27 cellular contexts compared by ENCODE assay signal in the genomic region with DNA sequence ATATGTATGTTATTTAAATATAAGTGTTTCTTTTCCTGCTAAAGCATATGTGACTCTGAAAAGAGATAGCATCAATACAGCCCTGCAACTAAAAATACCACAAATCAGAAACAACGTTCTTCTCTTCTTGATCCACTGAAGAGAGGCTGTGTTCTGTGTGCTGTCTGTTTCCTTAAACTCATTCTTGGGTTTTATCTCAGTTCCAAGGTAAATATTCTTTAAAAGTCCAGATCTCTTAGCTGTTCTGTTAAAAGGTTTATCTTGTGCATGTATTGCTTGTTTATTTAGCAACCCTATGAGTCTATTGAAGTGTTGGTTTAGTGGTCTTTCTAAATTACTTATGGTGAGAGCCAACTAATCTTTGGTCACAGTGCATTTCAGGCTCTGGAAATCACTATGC.
DNase-seq lines count a peak whose midpoint lies in the region; ATAC-seq, FAIRE-seq and TF ChIP-seq lines count a peak whose summit lies in the region.
"Had no signal": no experiment of that assay in that cellular context is flagged by ENCODE, and none has a peak within 500 bp of the region (broad histone marks: within the 10 kb centered on the region; RNA-seq: fewer than 3 reads in every experiment).

No MANE protein-coding gene starts in this region.

- H2AK5ac ChIP-seq in IMR-90 (ENCODE audit: low read depth, low read length) (no peak overlapping the region), mesenchymal stem cell (ENCODE audit: low read length, severe bottlenecking) (no peak overlapping the region)

- no peak overlapping the region for H3K18ac ChIP-seq in IMR-90 (ENCODE audit: low read depth, low read length)
- H3K18ac ChIP-seq in mesenchymal stem cell (ENCODE audit: low read depth in 1 of 2, low read length in 2 of 2): no peak overlapping the region

- H4K20me1 ChIP-seq in IMR-90 (ENCODE audit: insufficient read depth, low read length): no peaks in the 10 kb centered on the region

- H4K5ac ChIP-seq in IMR-90 (ENCODE audit: low read depth, low read length): no peak overlapping the region

- peaks cover 0 to 22% (median 8%) of the 10 kb centered on the region in 5 donors for H3K9me3 Mint-ChIP-seq in CD8-positive, alpha-beta memory T cell
- H3K9me3 Mint-ChIP-seq: activated naive CD8-positive, alpha-beta T cell treated with anti-CD3 and anti-CD28 coated beads, Interleukin-2, amount 10 ng/mL, durations not matched to agents 7 days and 5 days; neural progenitor cell; T-helper 2 cell treated with Interferon-gamma antibody and Interleukin-4, amounts not matched to agents 5 μg/mL and 100 μg/mL, for 36 hours had no signal

- dilution Hi-C loops in IMR-90 (cut with HindIII; ENCODE audit: low sequenced_read_pairs, unreplicated experiment): no loop called here

- DNase-seq in Daoy (ENCODE audit: low read depth): peak; percentile 23
- DNase-seq in IMR-90: peak; percentile 37
- peak; percentile 41 for DNase-seq in astrocyte of the hippocampus (ENCODE audit: low read depth, low spot score)
- DNase-seq in mesenchymal stem cell: peak; percentile 25
- DNase-seq in posterior vena cava (ENCODE audit: low spot score): no peak
- no peak for DNase-seq in HTR-8/SVneo (ENCODE audit: insufficient read length, low spot score)
- DNase-seq in CD8-positive, alpha-beta memory T cell: no peak
- DNase-seq: activated CD4-positive, alpha-beta T cell treated with anti-CD3 and anti-CD28 coated beads for 36 hours; activated CD8-positive, alpha-beta memory T cell treated with anti-CD3 and anti-CD28 coated beads for 24 hours; activated gamma-delta T cell; activated naive CD8-positive, alpha-beta T cell treated with anti-CD3 and anti-CD28 coated beads, Interleukin-2, amount 10 ng/mL, durations not matched to agents 7 days and 5 days; activated T-cell treated with anti-CD3 and anti-CD28 coated beads, Interleukin-2, amount 50 U/mL, for 1 hour; effector CD4-positive, alpha-beta T cell; lower lobe of right lung; NCI-H1105; NCI-H1930; NCI-H82; posterior cingulate gyrus had no signal

- no peaks in the 10 kb centered on the region for H3K4me1 ChIP-seq in IMR-90 (ENCODE audit: control insufficient read depth, insufficient read depth, low read length)
- H3K4me1 ChIP-seq in mesenchymal stem cell (ENCODE audit: control insufficient read depth, insufficient read depth, low read depth, low read length): no peaks in the 10 kb centered on the region
- no peaks in the 10 kb centered on the region for H3K4me1 ChIP-seq in CD8-positive, alpha-beta memory T cell (ENCODE audit: insufficient read depth, low read length)
- H3K4me1 ChIP-seq: lower lobe of right lung, neural progenitor cell had no signal

- H3K4me2 ChIP-seq in IMR-90 (ENCODE audit: low read depth, low read length) (no peak overlapping the region), mesenchymal stem cell (ENCODE audit: low read length, poor library complexity, severe bottlenecking) (no peak overlapping the region)
- H3K4me2 ChIP-seq: neural progenitor cell had no signal

- H4K91ac ChIP-seq in IMR-90 (ENCODE audit: insufficient read depth, low read depth, low read length) (no peak overlapping the region), mesenchymal stem cell (ENCODE audit: low read length) (no peak overlapping the region)

- CTCF ChIA-PET in IMR-90 (lab: Yijun Ruan, JAX): interaction anchor here (1.0 kb wide), 1 partner anchor 92 kb away, joined by 3 read pairs; no protein-coding TSS in a partner anchor
- CTCF ChIA-PET in CD8-positive, alpha-beta memory T cell (lab: Charles Lee): no interaction called here

- H3K79me1 ChIP-seq in IMR-90 (ENCODE audit: low read depth in 1 of 2, low read length in 2 of 2) (no peaks in the 10 kb centered on the region), mesenchymal stem cell (replicated peaks; ENCODE audit: low read length, poor library complexity, severe bottlenecking) (no peaks in the 10 kb centered on the region)

- no peaks in the 10 kb centered on the region for H3K36me3 ChIP-seq in IMR-90 (ENCODE audit: control insufficient read depth, insufficient read depth, low read length)
- no peaks in the 10 kb centered on the region for H3K36me3 ChIP-seq in mesenchymal stem cell (ENCODE audit: control insufficient read depth in 1 of 2, insufficient read depth in 2 of 2, low read depth in 1 of 2, low read length in 2 of 2)
- H3K36me3 ChIP-seq in CD8-positive, alpha-beta memory T cell (ENCODE audit: insufficient read depth, low read length): no peaks in the 10 kb centered on the region
- H3K36me3 ChIP-seq: lower lobe of right lung, neural progenitor cell, thoracic aorta had no signal

- no peak for TF ChIP-seq RAD21 in IMR-90 (IDR thresholded peaks at IDR 0.05; ENCODE audit: low read length)

- BruUV-seq in IMR-90 (replicated peaks; lab: Mats Ljungman, UMichigan): no TSS peak

- no peak overlapping the region for H3K27ac Mint-ChIP-seq in CD8-positive, alpha-beta memory T cell
- H3K27ac Mint-ChIP-seq: activated CD4-positive, alpha-beta T cell treated with anti-CD3 and anti-CD28 coated beads for 36 hours; activated naive CD8-positive, alpha-beta T cell treated with anti-CD3 and anti-CD28 coated beads, Interleukin-2, amount 10 ng/mL, durations not matched to agents 7 days and 5 days; neural progenitor cell; stimulated activated naive CD8-positive, alpha-beta T cell treated with anti-CD3 and anti-CD28 coated beads, Interleukin-15, Interleukin-2, amounts not matched to agents 100 ng/mL and 50 ng/mL, for 24 hours; T-helper 2 cell treated with Interferon-gamma antibody and Interleukin-4, amounts not matched to agents 5 μg/mL and 100 μg/mL, for 36 hours had no signal

- H2AK9ac ChIP-seq in IMR-90 (replicated peaks; ENCODE audit: low read depth, low read length, poor library complexity): no peak overlapping the region

- H3K9me1 ChIP-seq in IMR-90 (ENCODE audit: insufficient read depth, low read length): no peaks in the 10 kb centered on the region

- no peak overlapping the region for H3K4me3 Mint-ChIP-seq in CD8-positive, alpha-beta memory T cell
- H3K4me3 Mint-ChIP-seq: activated CD4-positive, alpha-beta T cell treated with anti-CD3 and anti-CD28 coated beads for 36 hours; activated naive CD8-positive, alpha-beta T cell treated with anti-CD3 and anti-CD28 coated beads, Interleukin-2, amount 10 ng/mL, durations not matched to agents 7 days and 5 days; neural progenitor cell; stimulated activated naive CD8-positive, alpha-beta T cell treated with anti-CD3 and anti-CD28 coated beads, Interleukin-15, Interleukin-2, amounts not matched to agents 100 ng/mL and 50 ng/mL, for 24 hours; T-helper 2 cell treated with Interferon-gamma antibody and Interleukin-4, amounts not matched to agents 5 μg/mL and 100 μg/mL, for 36 hours had no signal

- intact Hi-C loops in IMR-90 (cut with micrococcal nuclease): no loop called here
- intact Hi-C loops in posterior vena cava (cut with DNase I): no loop called here

- H4K8ac ChIP-seq in IMR-90 (ENCODE audit: low read depth in 2 of 2, low read length in 2 of 2): no peak overlapping the region
- H4K8ac ChIP-seq in mesenchymal stem cell (ENCODE audit: low read length): no peak overlapping the region

- in situ Hi-C loops in IMR-90 (cut with MboI; ENCODE audit: low sequenced_read_pairs): no loop called here

- H3K14ac ChIP-seq in IMR-90 (replicated peaks; ENCODE audit: low read depth, low read length) (no peak overlapping the region), mesenchymal stem cell (ENCODE audit: low read length in 2 of 2) (no peak overlapping the region)

- H2BK15ac ChIP-seq in IMR-90 (ENCODE audit: low read depth, low read length): no peak overlapping the region
- no peak overlapping the region for H2BK15ac ChIP-seq in mesenchymal stem cell (ENCODE audit: low read depth, poor library complexity, severe bottlenecking)

- H2BK120ac ChIP-seq in IMR-90 (ENCODE audit: low read depth, low read length) (no peak overlapping the region), mesenchymal stem cell (ENCODE audit: low read depth, low read length) (no peak overlapping the region)

- H3K27ac ChIP-seq in IMR-90 (ENCODE audit: insufficient read depth, low read length) (no peak overlapping the region), mesenchymal stem cell (ENCODE audit: low read length, poor library complexity, severe bottlenecking) (no peak overlapping the region)
- H3K27ac ChIP-seq in CD8-positive, alpha-beta memory T cell (ENCODE audit: low read depth, low read length): no peak overlapping the region
- H3K27ac ChIP-seq: C4-2B, lower lobe of right lung, neural progenitor cell, thoracic aorta had no signal

- no peak overlapping the region for H2BK5ac ChIP-seq in IMR-90 (ENCODE audit: low read depth, low read length, poor library complexity, severe bottlenecking)
- no peak overlapping the region for H2BK5ac ChIP-seq in mesenchymal stem cell (ENCODE audit: low read depth, low read length, poor library complexity, severe bottlenecking)

- no peaks in the 10 kb centered on the region for H3K4me1 Mint-ChIP-seq in CD8-positive, alpha-beta memory T cell
- H3K4me1 Mint-ChIP-seq: activated CD4-positive, alpha-beta T cell treated with anti-CD3 and anti-CD28 coated beads for 36 hours; activated naive CD8-positive, alpha-beta T cell treated with anti-CD3 and anti-CD28 coated beads, Interleukin-2, amount 10 ng/mL, durations not matched to agents 7 days and 5 days; neural progenitor cell had no signal

- H2AFZ ChIP-seq in IMR-90 (replicated peaks; ENCODE audit: low read length, poor library complexity): no peak overlapping the region
- H2AFZ ChIP-seq in mesenchymal stem cell (ENCODE audit: low read depth, low read length): no peak overlapping the region
- H2AFZ ChIP-seq: neural progenitor cell had no signal

- FAIRE-seq in HTR-8/SVneo (lab: Jason Lieb, UNC): no peak
- FAIRE-seq: colon, H1, urothelium cell line had no signal

- no peak overlapping the region for H3K56ac ChIP-seq in IMR-90 (ENCODE audit: extremely low read depth, insufficient read depth, low read length)

- H3K27me3 ChIP-seq in IMR-90 (ENCODE audit: control insufficient read depth, insufficient read depth, low read length) (no peaks in the 10 kb centered on the region), mesenchymal stem cell (ENCODE audit: control insufficient read depth in 1 of 2, insufficient read depth in 1 of 2, low read length in 2 of 2) (no peaks in the 10 kb centered on the region)
- H3K27me3 ChIP-seq in CD8-positive, alpha-beta memory T cell (ENCODE audit: insufficient read depth, low read length, poor library complexity, severe bottlenecking): no peaks in the 10 kb centered on the region

- H3K4ac ChIP-seq in IMR-90 (ENCODE audit: low read depth, low read length) (no peak overlapping the region), mesenchymal stem cell (ENCODE audit: low read depth in 1 of 2, low read length in 2 of 2) (no peak overlapping the region)

- TF ChIP-seq CTCF in IMR-90 (conservative IDR thresholded peaks at IDR 0.05; ENCODE audit: low read depth, low read length): no peak

- H3K27me3 Mint-ChIP-seq in CD8-positive, alpha-beta memory T cell: peaks cover 0 to 2% of the 10 kb centered on the region in 2 donors
- H3K27me3 Mint-ChIP-seq: activated CD4-positive, alpha-beta T cell treated with anti-CD3 and anti-CD28 coated beads for 36 hours; activated naive CD8-positive, alpha-beta T cell treated with anti-CD3 and anti-CD28 coated beads, Interleukin-2, amount 10 ng/mL, durations not matched to agents 7 days and 5 days; stimulated activated naive CD8-positive, alpha-beta T cell treated with anti-CD3 and anti-CD28 coated beads, Interleukin-15, Interleukin-2, amounts not matched to agents 100 ng/mL and 50 ng/mL, for 24 hours had no signal

- TF ChIP-seq POLR2A in IMR-90 (IDR thresholded peaks at IDR 0.05; ENCODE audit: low read depth, low read length): no peak

- no CpG with 5 or more reads among the region's 1 CpG for WGBS in IMR-90 (ENCODE audit: extremely low coverage in 2 of 2, insufficient read length in 1 of 2), 2 experiments
- whole genome bisulfite sequencing in mesenchymal stem cell: no CpG with 5 or more reads among the region's 1 CpG

- POLR2A ChIA-PET in IMR-90 (lab: Charles Lee; ENCODE audit: unreplicated experiment): no interaction called here
- POLR2A ChIA-PET in CD8-positive, alpha-beta memory T cell (lab: Charles Lee): no interaction called here

- no peak overlapping the region for H2BK20ac ChIP-seq in IMR-90 (ENCODE audit: low read depth, low read length)

- H3K4me3 ChIP-seq in IMR-90 (ENCODE audit: insufficient read depth, low read depth, low read length): no peak overlapping the region
- H3K4me3 ChIP-seq in mesenchymal stem cell (ENCODE audit: insufficient read depth in 1 of 2, low read depth in 1 of 2, low read length in 2 of 2): no peak overlapping the region
- no peak overlapping the region for H3K4me3 ChIP-seq in CD8-positive, alpha-beta memory T cell (ENCODE audit: low read length)
- H3K4me3 ChIP-seq: lower lobe of right lung, neural progenitor cell, thoracic aorta had no signal

- H2BK12ac ChIP-seq in mesenchymal stem cell (ENCODE audit: low read length in 2 of 2): no peak overlapping the region

- no peak overlapping the region for H3K23ac ChIP-seq in IMR-90 (ENCODE audit: low read depth, low read length)
- no peak overlapping the region for H3K23ac ChIP-seq in mesenchymal stem cell (ENCODE audit: low read length in 2 of 2)

- H3K9ac ChIP-seq in IMR-90 (ENCODE audit: low read depth, low read length): no peak overlapping the region
- no peak overlapping the region for H3K9ac ChIP-seq in mesenchymal stem cell (ENCODE audit: low read length)
- H3K9ac ChIP-seq: neural progenitor cell had no signal

- peaks cover 5 to 57% (median 5%) of the 10 kb centered on the region in 3 donors for H3K36me3 Mint-ChIP-seq in CD8-positive, alpha-beta memory T cell
- H3K36me3 Mint-ChIP-seq: neural progenitor cell had no signal

- H3K9me3 ChIP-seq in IMR-90 (ENCODE audit: control insufficient read depth, insufficient read depth, low read length) (no peaks in the 10 kb centered on the region), mesenchymal stem cell (ENCODE audit: control insufficient read depth, low read length) (no peaks in the 10 kb centered on the region)
- no peaks in the 10 kb centered on the region for H3K9me3 ChIP-seq in CD8-positive, alpha-beta memory T cell (ENCODE audit: low read length)
- H3K9me3 ChIP-seq: lower lobe of right lung, thoracic aorta had no signal

- peak; percentile 44 for ATAC-seq in IMR-90 (ENCODE audit: low read depth)
- ATAC-seq: activated CD4-positive, alpha-beta T cell treated with anti-CD3 and anti-CD28 coated beads for 36 hours; sciatic nerve had no signal

Comparison
In these comparisons a context has a peak if more than half of its experiments do, and no peak if none do; other contexts are left out.
1. DNase-seq: peak in Daoy (single experiment), IMR-90 (single experiment), astrocyte of the hippocampus (single experiment) and mesenchymal stem cell (single experiment); none in posterior vena cava (single experiment), HTR-8/SVneo (single experiment) and CD8-positive, alpha-beta memory T cell (0 of 5).